ENCODE assay signal across 7 cellular contexts in the genomic region with DNA sequence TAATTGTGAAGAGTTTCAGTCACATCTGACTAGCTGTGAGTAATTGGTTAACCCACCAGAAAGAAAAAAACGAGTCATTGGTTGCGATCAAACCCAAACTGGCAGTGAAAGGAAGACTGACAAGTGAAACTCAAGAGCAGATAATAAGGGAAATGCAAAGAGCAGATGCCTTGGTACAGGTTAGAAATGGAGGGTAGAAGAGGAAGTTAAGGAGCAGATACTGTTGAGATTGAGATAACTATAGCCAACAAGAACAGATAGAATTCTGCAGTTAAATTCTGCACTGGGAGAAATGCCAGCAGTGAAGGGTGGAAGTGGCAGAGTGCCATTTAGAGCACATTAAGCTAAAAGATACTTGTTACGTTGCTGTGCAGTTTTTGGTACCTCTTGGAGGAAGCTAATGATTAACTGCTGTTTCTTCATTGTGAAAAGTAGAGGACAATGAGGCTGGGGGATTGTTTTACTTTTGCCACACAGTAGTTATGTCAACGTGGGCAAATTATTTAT.
A peak's percentile ranks its signal among the peaks of the same experiment; 100 is the strongest.
DNase-seq lines count a peak whose midpoint lies in the region; ATAC-seq and TF ChIP-seq lines count a peak whose summit lies in the region.

No MANE protein-coding gene starts in this region.

- no peaks in the 10 kb centered on the region for H3K9me3 ChIP-seq in right cardiac atrium (ENCODE audit: control insufficient read depth, low read length)
- no peaks in the 10 kb centered on the region for H3K9me3 ChIP-seq in effector memory CD4-positive, alpha-beta T cell (ENCODE audit: control insufficient read depth, low read length)

- TF ChIP-seq CTCF in GM13976 (IDR thresholded peaks at IDR 0.05; ENCODE audit: borderline replicate concordance, control extremely low read depth, extremely low read depth, insufficient read depth, missing control alignments), result no peak

- DNase-seq in GM13976 (ENCODE audit: low spot score) (peak; percentile 47), right cardiac atrium (peak in 1 of 3 donors; percentile 49), LoVo (ENCODE audit: low spot score) (no peak)
- no peak for DNase-seq in effector memory CD4-positive, alpha-beta T cell

- no peak overlapping the region for H3K27ac ChIP-seq in right cardiac atrium (ENCODE audit: low read length)
- H3K27ac ChIP-seq in effector memory CD4-positive, alpha-beta T cell (ENCODE audit: insufficient read depth, low read length, poor library complexity, severe bottlenecking), result no peak overlapping the region

- 19% methylated on average over 4 of the region's 4 CpGs for WGBS in right cardiac atrium

- in situ Hi-C loops in GM13976 (cut with MboI; ENCODE audit: low sequenced_read_pairs, unreplicated experiment), result no loop called here

- peak; percentile 94 for ATAC-seq in GM21390 (IDR thresholded peaks at IDR 0.05; ENCODE audit: unreplicated experiment)
- peak; percentile 75 for ATAC-seq in HG03521 (IDR thresholded peaks at IDR 0.05; ENCODE audit: unreplicated experiment)
- ATAC-seq in SK-N-SH treated with all-trans-retinoic acid at 6 μM for 48 hours, result peak; percentile 79
- peak; percentile 22 to 36 for ATAC-seq in right cardiac atrium

- H3K36me3 ChIP-seq in effector memory CD4-positive, alpha-beta T cell (ENCODE audit: control insufficient read depth, insufficient read depth, low read length), result peaks cover 13% of the 10 kb centered on the region

- H3K27me3 ChIP-seq in right cardiac atrium (ENCODE audit: control insufficient read depth, insufficient read depth), result no peaks in the 10 kb centered on the region
- no peaks in the 10 kb centered on the region for H3K27me3 ChIP-seq in effector memory CD4-positive, alpha-beta T cell (replicated peaks; ENCODE audit: control insufficient read depth, insufficient read depth, low read length, poor library complexity, severe bottlenecking)

- H3K4me1 ChIP-seq in right cardiac atrium (ENCODE audit: control insufficient read depth, insufficient read depth, low read length), result peaks cover 3% of the 10 kb centered on the region
- H3K4me1 ChIP-seq in effector memory CD4-positive, alpha-beta T cell (ENCODE audit: control insufficient read depth, insufficient read depth, low read length, poor library complexity, severe bottlenecking), result no peaks in the 10 kb centered on the region

- no peak overlapping the region for H3K4me3 ChIP-seq in right cardiac atrium (ENCODE audit: low read length)
- H3K4me3 ChIP-seq in effector memory CD4-positive, alpha-beta T cell (ENCODE audit: insufficient read depth, low read depth, low read length, poor library complexity, severe bottlenecking), result no peak overlapping the region

- intact Hi-C loops in right cardiac atrium (cut with DNase I), result no loop called here

TF ChIP-seq in SK-N-SH treated with all-trans-retinoic acid at 6 μM for 48 hours, 23 proteins besides CTCF, POLR2A, EP300 and RAD21:
- TF ChIP-seq ZFP30 (CRISPR knock-in tag; IDR thresholded peaks at IDR 0.05) (no peak), TOX (CRISPR knock-in tag; IDR thresholded peaks at IDR 0.05; ENCODE audit: borderline replicate concordance) (no peak), RARB (CRISPR knock-in tag; IDR thresholded peaks at IDR 0.05) (no peak), OSR1 (CRISPR knock-in tag; IDR thresholded peaks at IDR 0.05) (no peak), TCF4 (CRISPR knock-in tag; IDR thresholded peaks at IDR 0.05; ENCODE audit: borderline replicate concordance) (no peak), ESRRG (CRISPR knock-in tag; IDR thresholded peaks at IDR 0.05) (no peak), ZNF565 (CRISPR knock-in tag; conservative IDR thresholded peaks at IDR 0.05; ENCODE audit: low read depth) (no peak), ZFP3 (CRISPR knock-in tag; IDR thresholded peaks at IDR 0.05) (no peak), BACH2 (CRISPR knock-in tag; IDR thresholded peaks at IDR 0.05; ENCODE audit: borderline replicate concordance) (no peak), PPARA (CRISPR knock-in tag; IDR thresholded peaks at IDR 0.05; ENCODE audit: borderline replicate concordance) (no peak), ZC3H10 (CRISPR knock-in tag; IDR thresholded peaks at IDR 0.05) (no peak)
- TF ChIP-seq, protein P1, sequence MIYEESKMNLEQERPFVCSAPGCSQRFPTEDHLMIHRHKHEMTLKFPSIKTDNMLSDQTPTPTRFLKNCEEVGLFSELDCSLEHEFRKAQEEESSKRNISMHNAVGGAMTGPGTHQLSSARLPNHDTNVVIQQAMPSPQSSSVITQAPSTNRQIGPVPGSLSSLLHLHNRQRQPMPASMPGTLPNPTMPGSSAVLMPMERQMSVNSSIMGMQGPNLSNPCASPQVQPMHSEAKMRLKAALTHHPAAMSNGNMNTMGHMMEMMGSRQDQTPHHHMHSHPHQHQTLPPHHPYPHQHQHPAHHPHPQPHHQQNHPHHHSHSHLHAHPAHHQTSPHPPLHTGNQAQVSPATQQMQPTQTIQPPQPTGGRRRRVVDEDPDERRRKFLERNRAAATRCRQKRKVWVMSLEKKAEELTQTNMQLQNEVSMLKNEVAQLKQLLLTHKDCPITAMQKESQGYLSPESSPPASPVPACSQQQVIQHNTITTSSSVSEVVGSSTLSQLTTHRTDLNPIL (CRISPR knock-in tag; IDR thresholded peaks at IDR 0.05; ENCODE audit: low read depth), result no peak

Comparison
In these comparisons a context has a peak if more than half of its experiments do, and no peak if none do; other contexts are left out.
1. ATAC-seq: peak in every context shown above with its lines; median percentile 94 in GM21390; 79 in SK-N-SH treated with all-trans-retinoic acid at 6 μM for 48 hours; 75 in HG03521; 29 in right cardiac atrium.